17 cellular contexts compared by ENCODE assay signal in genomic region chr19:47589824-47590223, GRCh38. TPM values are rescaled to one million over a fixed set of nuclear protein-coding genes. Genes with fewer than 3 reads are reported as not detected.
DNase-seq lines count a peak whose midpoint lies in the region; ATAC-seq, FAIRE-seq and TF ChIP-seq lines count a peak whose summit lies in the region.
"Had no signal": no experiment of that assay in that cellular context is flagged by ENCODE, and none has a peak within 500 bp of the region (broad histone marks: within the 10 kb centered on the region; RNA-seq: fewer than 3 reads in every experiment).

No MANE protein-coding gene starts in this region.

- H3K4me1 ChIP-seq in GM23338 (ENCODE audit: insufficient read depth) (no peaks in the 10 kb centered on the region), testis (no peaks in the 10 kb centered on the region)

- TF ChIP-seq POLR2A in testis (IDR thresholded peaks at IDR 0.05), result no peak

- H3K27me3 ChIP-seq in GM23338 (ENCODE audit: insufficient read depth), result no peaks in the 10 kb centered on the region
- H3K27me3 ChIP-seq in testis, result no peaks in the 10 kb centered on the region

- H3K9me3 Mint-ChIP-seq in GM23338 (peaks cover 11% of the 10 kb centered on the region), WTC11 (peaks cover 14% of the 10 kb centered on the region)

- no peak overlapping the region for H3K27ac Mint-ChIP-seq in GM23338
- 0 out of 2 replicates have a peak overlapping the region, but pooled peaks have one; percentile 50 for H3K27ac Mint-ChIP-seq in WTC11
- H3K27ac Mint-ChIP-seq: B cell; CD4-positive, alpha-beta memory T cell; H9 had no signal

- no peaks in the 10 kb centered on the region for H3K4me1 Mint-ChIP-seq in GM23338
- no peaks in the 10 kb centered on the region for H3K4me1 Mint-ChIP-seq in WTC11
- H3K4me1 Mint-ChIP-seq: B cell, H9 had no signal

- ATAC-seq in GM23338, result no peak
- no peak for ATAC-seq in WTC11
- ATAC-seq in GM21526 (IDR thresholded peaks at IDR 0.05; ENCODE audit: low FRiP score, unreplicated experiment), result no peak

- H3K27me3 Mint-ChIP-seq in GM23338 (ENCODE audit: insufficient read depth, low read depth, poor library complexity) (peaks cover 7% of the 10 kb centered on the region), WTC11 (ENCODE audit: low read depth) (peaks cover 7% of the 10 kb centered on the region)
- H3K27me3 Mint-ChIP-seq: CD4-positive, alpha-beta memory T cell had no signal

- no peaks in the 10 kb centered on the region for H3F3A ChIP-seq in GM23338 (replicated peaks; ENCODE audit: low read depth)

- FAIRE-seq in RCC 7860 (lab: Jason Lieb, UNC), result no peak
- FAIRE-seq: A204.1, D721Med had no signal

- peaks cover 12% of the 10 kb centered on the region; the same call in 2 of the 3 replicates for H3K36me3 Mint-ChIP-seq in GM23338 (ENCODE audit: low read depth)
- peaks cover 8% of the 10 kb centered on the region; the same call in 1 of the 2 replicates for H3K36me3 Mint-ChIP-seq in WTC11
- H3K36me3 Mint-ChIP-seq: CD4-positive, alpha-beta memory T cell had no signal

- H2AFZ ChIP-seq in GM23338, result peak overlapping the region; percentile 75; the same call in 1 of the 2 replicates

- no peaks in the 10 kb centered on the region; the same call in 1 of the 2 replicates for H3K36me3 ChIP-seq in GM23338 (ENCODE audit: insufficient read depth)
- no peaks in the 10 kb centered on the region for H3K36me3 ChIP-seq in testis (ENCODE audit: low read depth, missing control alignments)

- H3K9me2 ChIP-seq in GM23338 (ENCODE audit: insufficient read depth), result no peaks in the 10 kb centered on the region

- POLR2A ChIA-PET in WTC11 (lab: Charles Lee), result no interaction called here

- H3K4me3 Mint-ChIP-seq in GM23338, result no peak overlapping the region
- H3K4me3 Mint-ChIP-seq in WTC11, result no peak overlapping the region
- H3K4me3 Mint-ChIP-seq: B cell; CD4-positive, alpha-beta memory T cell; H9 had no signal

- intact Hi-C loops in testis (cut with DNase I; ENCODE audit: low total_unique reads), result no loop called here

- WGBS in testis, 2 donors, result 47 to 57% methylated on average over 7 of the region's 7 CpGs

- H3K79me2 ChIP-seq in GM23338 (replicated peaks; ENCODE audit: insufficient read depth), result no peaks in the 10 kb centered on the region

- H3K4me3 ChIP-seq in GM23338 (no peak overlapping the region), testis (no peak overlapping the region)

- H4K20me1 ChIP-seq in GM23338 (replicated peaks; ENCODE audit: insufficient read depth), result no peaks in the 10 kb centered on the region

- no peak overlapping the region for H3K27ac ChIP-seq in GM23338 (ENCODE audit: low read depth)
- H3K27ac ChIP-seq in testis, result peak overlapping the region; percentile 19 to 50

- DNase-seq in GM23338 (ENCODE audit: low spot score) (no peak), WTC11 (ENCODE audit: low spot score) (no peak), foreskin melanocyte (peak; percentile 98), testis (no peak), RCC 7860 (ENCODE audit: low spot score) (no peak)
- no peak for DNase-seq in stimulated activated CD4-positive, alpha-beta T cell treated with anti-CD3 and anti-CD28 coated beads, Interleukin-12 subunit alpha, Interleukin-12 subunit beta, amount 100 ng/mL, for 4 hours
- DNase-seq: C1 segment of cervical spinal cord; CD4-positive, alpha-beta memory T cell; COR-L47; DND-41; GF-D8; GOT3; H9 had no signal

- no peaks in the 10 kb centered on the region for H3K9me3 ChIP-seq in testis

- H3K4me2 ChIP-seq in GM23338, result no peak overlapping the region

- TF ChIP-seq CTCF in GM23338 (conservative IDR thresholded peaks at IDR 0.05; ENCODE audit: low read depth in 2 of 2), result no peak
- TF ChIP-seq CTCF in WTC11 (IDR thresholded peaks at IDR 0.05), result no peak
- TF ChIP-seq CTCF in testis (IDR thresholded peaks at IDR 0.05), result no peak

- CTCF ChIA-PET in WTC11 (lab: Charles Lee), result no interaction called here

TF ChIP-seq in GM23338, 12 proteins besides CTCF, POLR2A, EP300 and RAD21 (continues in another document):
- TF ChIP-seq CREB1 (CRISPR knock-in tag; IDR thresholded peaks at IDR 0.05; ENCODE audit: low read depth) (no peak), ZNF331 (CRISPR knock-in tag; IDR thresholded peaks at IDR 0.05; ENCODE audit: low read depth) (no peak), ETS1 (IDR thresholded peaks at IDR 0.05) (no peak)

TF ChIP-seq in WTC11, 78 proteins besides CTCF, POLR2A, EP300 and RAD21 (continues in another document):
- TF ChIP-seq EMX1 (CRISPR knock-in tag; IDR thresholded peaks at IDR 0.05) (no peak), FOXJ3 (CRISPR knock-in tag; IDR thresholded peaks at IDR 0.05; ENCODE audit: borderline replicate concordance) (no peak), ZNF317 (CRISPR knock-in tag; IDR thresholded peaks at IDR 0.05; ENCODE audit: borderline replicate concordance, low read depth) (no peak), SOX15 (CRISPR knock-in tag; IDR thresholded peaks at IDR 0.05) (no peak), STAT6 (CRISPR knock-in tag; conservative IDR thresholded peaks at IDR 0.05; ENCODE audit: low read depth) (no peak), USF2 (CRISPR knock-in tag; IDR thresholded peaks at IDR 0.05) (no peak), FOXP4 (CRISPR knock-in tag; IDR thresholded peaks at IDR 0.05) (no peak), JAZF1 (CRISPR knock-in tag; IDR thresholded peaks at IDR 0.05) (no peak), ATF2 (CRISPR knock-in tag; IDR thresholded peaks at IDR 0.05; ENCODE audit: borderline replicate concordance, low read depth) (no peak), TCF7 (CRISPR knock-in tag; IDR thresholded peaks at IDR 0.05; ENCODE audit: low read depth) (no peak), FOXP1 (CRISPR knock-in tag; IDR thresholded peaks at IDR 0.05; ENCODE audit: borderline replicate concordance) (no peak), TEAD1 (CRISPR knock-in tag; IDR thresholded peaks at IDR 0.05) (no peak)

RNA-seq across cellular contexts. Expression of gene ZNF541, which starts 16.9 kb away (rescaled TPM):
- total RNA-seq in GM23338 (2014; rRNA removed; shearing (Covaris generic)), result 0.42 TPM in 1 of 2 replicates, not detected in the other
- polyA plus RNA-seq in GM23338 (2016; fragmentation: Nextera tagmentation; extraction: Ambion mirVana) (0.05 and 0.26 TPM in 2 replicates), testis (ENCODE audit: insufficient read depth, low read depth, low replicate concordance) (42.0 TPM)
- total RNA-seq in WTC11 (2021) (0.07 to 0.09 TPM (median 0.09 TPM) in 3 replicates), testis (10 to 100 TPM; 30.4 to 51.5 TPM)
- total RNA-seq: B cell, H9 had no signal

RNA-seq across cellular contexts. Expression of gene BICRA, which starts 19.1 kb away (rescaled TPM):
- 37.7 and 40.1 TPM in 2 replicates for total RNA-seq in GM23338 (2014; rRNA removed; shearing (Covaris generic))
- polyA plus RNA-seq in GM23338 (2016; fragmentation: Nextera tagmentation; extraction: Ambion mirVana) (7.0 and 8.2 TPM in 2 replicates), testis (ENCODE audit: insufficient read depth, low read depth, low replicate concordance) (9.2 TPM)
- total RNA-seq in WTC11 (2021) (23.0 to 30.3 TPM (median 26.0 TPM) in 3 replicates), testis (10 to 100 TPM; 13.5 to 19.2 TPM)

Comparison
In these comparisons a context has a peak if more than half of its experiments do, and no peak if none do; other contexts are left out.
1. RNA of gene ZNF541, which starts 16.9 kb away (total RNA-seq): 30.4 to 51.5 TPM in testis; 0.42 TPM in GM23338 and 0.07 to 0.09 TPM in WTC11; every median in the first group is over 10 times any median in the second.